27 cellular contexts compared by ENCODE assay signal in genomic region chr20:59599941-59600340, GRCh38.
"Had no signal": no experiment of that assay in that cellular context is flagged by ENCODE, and none has a peak within 500 bp of the region (broad histone marks: within the 10 kb centered on the region; RNA-seq: fewer than 3 reads in every experiment).

No MANE protein-coding gene starts in this region.

- DNase-seq: hypothalamus; immature natural killer cell; kidney; left colon; left lung; lower lobe of right lung; mammary epithelial cell; mesenchymal stem cell; naive thymus-derived CD8-positive, alpha-beta T cell; occipital lobe; stimulated activated CD4-positive, alpha-beta T cell treated with anti-CD3 and anti-CD28 coated beads, Interleukin-1b, Interleukin-23, amount 100 ng/mL, for 48 hours; stimulated activated CD4-positive, alpha-beta T cell treated with anti-CD3 and anti-CD28 coated beads, Interleukin-2, amount 100 ng/mL, for 48 hours; stimulated activated CD4-positive, alpha-beta T cell treated with anti-CD3 and anti-CD28 coated beads, Interleukin-4, amount 100 ng/mL, for 4 hours; stimulated activated CD8-positive, alpha-beta memory T cell treated with anti-CD3 and anti-CD28 coated beads, Interleukin-4, amount 100 ng/mL, for 48 hours; stimulated activated naive CD4-positive, alpha-beta T cell treated with Interleukin-2 at 50 U/mL for 16 hours; stimulated activated naive CD8-positive, alpha-beta T cell treated with anti-CD3 and anti-CD28 coated beads, Interleukin-15, amount 100 ng/mL, for 72 hours; testis; thyroid gland; transverse colon; upper lobe of left lung had no signal

- ATAC-seq: left colon; left lung; lower lobe of right lung; naive thymus-derived CD8-positive, alpha-beta T cell; right lobe of liver; stimulated activated memory B cell treated with anti-CD40 and anti-IgM and Interleukin-4, amounts not matched to agents 10 μg/mL and 1 μg/mL and 100 μg/mL, for 72 hours; stimulated activated naive CD8-positive, alpha-beta T cell treated with anti-CD3 and anti-CD28 coated beads, Interleukin-15, amount 100 ng/mL, for 72 hours had no signal

- H3K36me3 ChIP-seq: left lung, lower lobe of right lung, neutrophil, right atrium auricular region, right lobe of liver, thyroid gland, transverse colon, upper lobe of left lung, vagina had no signal

- H3K9ac ChIP-seq: parathyroid adenoma had no signal

- H3K4me2 ChIP-seq: smooth muscle cell had no signal

- H3K27me3 ChIP-seq: right lobe of liver, testis had no signal

- H3K4me3 ChIP-seq: left lung, lower lobe of right lung, right atrium auricular region, right lobe of liver, smooth muscle cell, testis, thyroid gland, transverse colon, upper lobe of left lung, vagina had no signal

- H3K27ac ChIP-seq: left lung, lower lobe of right lung, neutrophil, parathyroid adenoma, right atrium auricular region, right lobe of liver, testis, thyroid gland, transverse colon, upper lobe of left lung, vagina had no signal

- H3K4me1 ChIP-seq: left lung, lower lobe of right lung, parathyroid adenoma, right lobe of liver had no signal

- H3K9me3 ChIP-seq: left lung, lower lobe of right lung, neutrophil, right atrium auricular region, right lobe of liver, testis, thyroid gland, transverse colon, upper lobe of left lung, vagina had no signal
